In the genomic region with DNA sequence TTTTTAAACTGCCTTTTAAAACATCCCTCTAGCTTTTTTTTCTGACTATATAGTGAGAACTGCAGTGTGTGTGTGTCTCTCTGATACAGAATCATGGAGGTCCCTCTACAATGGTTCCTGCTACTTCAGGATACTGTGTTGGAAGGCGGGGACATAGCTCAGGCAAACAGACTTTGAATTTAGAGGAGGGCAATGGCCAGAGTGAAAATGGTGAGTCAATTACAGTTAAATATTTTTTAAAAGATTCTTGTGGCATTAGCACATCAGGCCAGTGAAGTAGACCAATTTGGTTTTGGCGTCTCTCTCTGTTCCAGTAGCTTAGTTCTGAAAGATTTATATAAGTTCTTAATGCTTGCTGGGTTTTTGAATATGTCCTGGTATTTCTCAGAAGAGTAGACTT, we compare ENCODE assay signal across 16 cellular contexts. TPM values are rescaled to one million over a fixed set of nuclear protein-coding genes. Genes with fewer than 3 reads are reported as not detected.
DNase-seq lines count a peak whose midpoint lies in the region; ATAC-seq, FAIRE-seq and TF ChIP-seq lines count a peak whose summit lies in the region.
"Had no signal": no experiment of that assay in that cellular context is flagged by ENCODE, and none has a peak within 500 bp of the region (broad histone marks: within the 10 kb centered on the region; RNA-seq: fewer than 3 reads in every experiment).

No MANE protein-coding gene starts in this region.

- H3K9ac ChIP-seq in neuronal stem cell (ENCODE audit: low read depth, low read length, poor library complexity): no peak overlapping the region

- no peak overlapping the region for H3K18ac ChIP-seq in neuronal stem cell (ENCODE audit: low read length)

- H2BK120ac ChIP-seq in neuronal stem cell (ENCODE audit: low read depth, low read length): no peak overlapping the region

- DNase-seq in AG10803 (ENCODE audit: low read depth) (peak; percentile 53), HK-2 (ENCODE audit: unreplicated experiment) (peak; percentile 21), astrocyte of the spinal cord (ENCODE audit: low read depth, low spot score) (peak; percentile 19), pancreas (no peak), Kasumi-1 (lab: John Stamatoyannopoulos, UW) (no peak), GM13976 (ENCODE audit: low spot score) (no peak), neuronal stem cell (ENCODE audit: low spot score) (no peak)
- DNase-seq: C1 segment of cervical spinal cord, H9, NCI-H1048, NCI-H1694, NCI-H774 had no signal

- H3K4me1 ChIP-seq in pancreas: no peaks in the 10 kb centered on the region
- H3K4me1 ChIP-seq in neuronal stem cell (ENCODE audit: control insufficient read depth in 2 of 2, insufficient read depth in 1 of 2, low read depth in 1 of 2, low read length in 2 of 2): no peaks in the 10 kb centered on the region

- no peaks in the 10 kb centered on the region for H3K9me3 ChIP-seq in pancreas
- no peaks in the 10 kb centered on the region for H3K9me3 ChIP-seq in neuronal stem cell (replicated peaks in 1 of 2; ENCODE audit: control insufficient read depth in 2 of 2, insufficient read depth in 1 of 2, low read depth in 1 of 2, low read length in 2 of 2)

- no peak overlapping the region for H2BK12ac ChIP-seq in neuronal stem cell (ENCODE audit: low read length)

- ATAC-seq in pancreas (no peak), HG02840 (IDR thresholded peaks at IDR 0.05; ENCODE audit: low FRiP score, unreplicated experiment) (no peak)
- ATAC-seq: Right ventricle myocardium inferior had no signal

- no peaks in the 10 kb centered on the region for H3K79me1 ChIP-seq in neuronal stem cell (ENCODE audit: low read depth, low read length)

- H2AFZ ChIP-seq in neuronal stem cell (ENCODE audit: low read length): no peak overlapping the region

- H3K14ac ChIP-seq in neuronal stem cell (ENCODE audit: low read length): no peak overlapping the region

- no peak overlapping the region for H4K8ac ChIP-seq in neuronal stem cell (ENCODE audit: low read depth, low read length)

- 84 to 95% methylated on average over 2 of the region's 2 CpGs for WGBS in pancreas, 2 donors
- no CpG with 5 or more reads among the region's 2 CpGs for WGBS in neuronal stem cell (ENCODE audit: extremely low coverage in 2 of 2, insufficient read length in 2 of 2, insufficient replicate concordance in 1 of 2), 2 donors

- no peak overlapping the region for H3K4ac ChIP-seq in neuronal stem cell (ENCODE audit: low read length)

- no peaks in the 10 kb centered on the region for H3K27me3 ChIP-seq in pancreas
- no peaks in the 10 kb centered on the region for H3K27me3 ChIP-seq in neuronal stem cell (ENCODE audit: control insufficient read depth in 3 of 3, insufficient read depth in 3 of 3, low read depth in 1 of 3, low read length in 3 of 3)

- intact Hi-C loops in pancreas (cut with DNase I): no loop called here

- H2BK5ac ChIP-seq in neuronal stem cell (ENCODE audit: low read length): no peak overlapping the region

- no peak overlapping the region for H4K91ac ChIP-seq in neuronal stem cell (ENCODE audit: low read depth, low read length, poor library complexity)

- no peak overlapping the region for H2AK5ac ChIP-seq in neuronal stem cell (ENCODE audit: low read depth, low read length)

- no peak overlapping the region for H3K4me3 ChIP-seq in AG10803 (ENCODE audit: low read length)
- H3K4me3 ChIP-seq in astrocyte of the spinal cord (ENCODE audit: low read depth, low read length): no peak overlapping the region
- no peak overlapping the region for H3K4me3 ChIP-seq in pancreas
- H3K4me3 ChIP-seq in neuronal stem cell (ENCODE audit: low read length in 2 of 2): no peak overlapping the region
- H3K4me3 ChIP-seq: SK-N-MC had no signal

- TF ChIP-seq CTCF in AG10803 (conservative IDR thresholded peaks at IDR 0.05; ENCODE audit: low read length): no peak
- TF ChIP-seq CTCF in astrocyte of the spinal cord (IDR thresholded peaks at IDR 0.05; ENCODE audit: low read depth, low read length): no peak
- no peak for TF ChIP-seq CTCF in pancreas (IDR thresholded peaks at IDR 0.05)
- TF ChIP-seq CTCF in GM13976 (IDR thresholded peaks at IDR 0.05; ENCODE audit: borderline replicate concordance, control extremely low read depth, extremely low read depth, insufficient read depth, missing control alignments): no peak

- no peak overlapping the region for H3K4me2 ChIP-seq in neuronal stem cell (ENCODE audit: insufficient read depth, low read length, poor library complexity, severe bottlenecking)

- no peak overlapping the region for H3K23ac ChIP-seq in neuronal stem cell (ENCODE audit: low read depth, low read length, poor library complexity)

- H2BK15ac ChIP-seq in neuronal stem cell (ENCODE audit: low read length): no peak overlapping the region

- no peak overlapping the region for H3K27ac ChIP-seq in pancreas
- H3K27ac ChIP-seq in neuronal stem cell (replicated peaks; ENCODE audit: low read length): no peak overlapping the region
- H3K27ac ChIP-seq: SK-N-MC had no signal

- FAIRE-seq in pancreas (lab: Jason Lieb, UNC): peak; percentile 9
- FAIRE-seq: HTR-8/SVneo had no signal

- in situ Hi-C loops in astrocyte of the spinal cord (cut with HindIII; ENCODE audit: low sequenced_read_pairs): no loop called here
- in situ Hi-C loops in GM13976 (cut with MboI; ENCODE audit: low sequenced_read_pairs, unreplicated experiment): no loop called here

- peaks cover 0 to 8% (median 4%) of the 10 kb centered on the region in 3 donors for H3K36me3 ChIP-seq in pancreas
- peaks cover 2 to 46% of the 10 kb centered on the region in 2 donors for H3K36me3 ChIP-seq in neuronal stem cell (replicated peaks in 1 of 2; ENCODE audit: control insufficient read depth in 2 of 2, insufficient read depth in 2 of 2, low read length in 2 of 2)

RNA-seq across cellular contexts. Expression of a gene that starts 47.1 kb away (rescaled TPM):
- total RNA-seq in pancreas: 10 to 100 TPM; 13.4 to 27.8 (median 18.4) TPM
- 10 to 100 TPM; 17.9 to 31.0 TPM for polyA plus RNA-seq in pancreas
- 29.4 TPM for polyA plus RNA-seq in neuronal stem cell (2013, experiment 1 of 2)
- polyA plus RNA-seq in neuronal stem cell (2013, experiment 2 of 2): 34.8 TPM

Comparison
In these comparisons a context has a peak if more than half of its experiments do, and no peak if none do; other contexts are left out.
1. DNase-seq: peak in AG10803 (single experiment), HK-2 (single experiment) and astrocyte of the spinal cord (single experiment); none in pancreas (0 of 6), Kasumi-1 (0 of 2), GM13976 (single experiment) and neuronal stem cell (single experiment).